ENCODE assay signal across 1 cellular context in the genomic region with DNA sequence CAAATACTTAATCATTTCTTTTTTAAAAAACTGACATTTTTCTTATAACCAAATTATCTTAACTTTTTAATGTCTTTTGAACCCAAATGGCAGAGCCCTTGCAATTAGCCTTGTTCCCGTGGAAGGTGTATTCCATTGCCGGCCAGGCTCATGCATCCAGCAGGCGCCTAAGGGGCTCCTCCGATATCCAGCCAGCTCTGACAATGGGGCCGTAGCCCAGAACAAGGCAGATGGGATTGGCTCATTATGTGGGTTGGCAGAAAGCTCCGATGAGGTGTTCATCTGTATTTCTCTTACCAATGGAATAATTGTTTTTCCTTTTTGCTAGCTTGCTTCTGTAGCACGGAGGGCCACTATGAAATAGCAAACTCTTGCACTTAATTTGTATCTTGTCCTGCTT.
TF ChIP-seq lines count a peak whose summit lies in the region.

No MANE protein-coding gene starts in this region.

TF ChIP-seq in GM23338, 12 proteins besides CTCF, POLR2A, EP300 and RAD21 (continued from another document):
- TF ChIP-seq ZNF462 (CRISPR knock-in tag; IDR thresholded peaks at IDR 0.05), result no peak
- TF ChIP-seq POLR2AphosphoS5 (IDR thresholded peaks at IDR 0.05; ENCODE audit: low read depth), result no peak
- no peak for TF ChIP-seq ZNF114 (CRISPR knock-in tag; IDR thresholded peaks at IDR 0.05)
- TF ChIP-seq EZH2phosphoT487 (IDR thresholded peaks at IDR 0.05; ENCODE audit: unreplicated experiment), result no peak
- TF ChIP-seq, protein P1, sequence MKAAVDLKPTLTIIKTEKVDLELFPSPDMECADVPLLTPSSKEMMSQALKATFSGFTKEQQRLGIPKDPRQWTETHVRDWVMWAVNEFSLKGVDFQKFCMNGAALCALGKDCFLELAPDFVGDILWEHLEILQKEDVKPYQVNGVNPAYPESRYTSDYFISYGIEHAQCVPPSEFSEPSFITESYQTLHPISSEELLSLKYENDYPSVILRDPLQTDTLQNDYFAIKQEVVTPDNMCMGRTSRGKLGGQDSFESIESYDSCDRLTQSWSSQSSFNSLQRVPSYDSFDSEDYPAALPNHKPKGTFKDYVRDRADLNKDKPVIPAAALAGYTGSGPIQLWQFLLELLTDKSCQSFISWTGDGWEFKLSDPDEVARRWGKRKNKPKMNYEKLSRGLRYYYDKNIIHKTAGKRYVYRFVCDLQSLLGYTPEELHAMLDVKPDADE (IDR thresholded peaks at IDR 0.05), result no peak
- no peak for TF ChIP-seq ZNF331 (CRISPR knock-in tag; IDR thresholded peaks at IDR 0.05; ENCODE audit: low read depth)
